ENCODE assay signal across 1 cellular context in the genomic region with DNA sequence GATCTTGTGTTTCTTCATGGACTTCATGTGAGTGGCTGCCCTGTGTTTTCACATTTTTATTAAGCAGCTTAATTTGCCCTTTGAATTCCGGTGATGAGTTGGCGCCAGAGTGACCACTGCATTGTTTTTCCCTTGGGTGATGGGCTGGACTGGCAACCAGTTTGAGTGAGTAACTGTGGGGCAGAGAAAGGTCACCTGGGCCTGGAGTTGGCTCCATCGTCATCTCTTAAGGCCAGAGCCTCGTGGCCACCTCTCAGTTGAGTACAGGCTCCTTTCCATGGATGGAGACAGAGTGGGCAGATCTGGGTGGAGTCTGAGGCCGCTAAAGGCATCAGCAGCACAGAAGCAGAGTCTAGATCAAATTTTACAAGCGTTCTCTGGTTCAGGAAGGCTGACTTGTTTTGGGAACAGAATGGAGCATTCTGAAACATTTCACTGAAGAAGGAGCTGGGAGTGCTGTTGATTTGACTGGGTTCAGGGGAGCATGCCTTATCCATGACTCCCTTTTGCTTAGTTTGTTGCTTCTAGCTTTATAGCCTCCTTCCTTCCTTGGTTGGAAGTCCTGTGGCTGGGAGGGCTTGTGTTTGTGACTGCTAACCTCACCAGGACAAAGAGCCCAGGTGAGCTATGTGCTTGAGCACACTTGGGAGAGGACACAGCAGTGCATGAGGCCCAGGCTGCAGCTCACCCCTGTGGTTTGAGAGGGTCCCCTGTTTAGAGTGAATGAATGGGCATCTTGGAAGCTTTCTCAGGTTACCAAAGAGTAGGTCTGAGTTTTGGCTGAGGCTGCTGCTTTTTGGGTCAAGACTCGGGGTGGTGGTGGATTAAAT.
TF ChIP-seq lines count a peak whose summit lies in the region.

No MANE protein-coding gene starts in this region.

TF ChIP-seq in IMR-90, 13 proteins besides CTCF, POLR2A, EP300 and RAD21:
- TF ChIP-seq SMC3 (IDR thresholded peaks at IDR 0.05; ENCODE audit: low read depth, low read length) (no peak), NFE2L2 (IDR thresholded peaks at IDR 0.05; ENCODE audit: low read depth, low read length) (no peak), MAFK (IDR thresholded peaks at IDR 0.05; ENCODE audit: low read depth, low read length) (no peak), FOS (IDR thresholded peaks at IDR 0.05; ENCODE audit: low read depth, low read length) (no peak)
- TF ChIP-seq, protein P1, sequence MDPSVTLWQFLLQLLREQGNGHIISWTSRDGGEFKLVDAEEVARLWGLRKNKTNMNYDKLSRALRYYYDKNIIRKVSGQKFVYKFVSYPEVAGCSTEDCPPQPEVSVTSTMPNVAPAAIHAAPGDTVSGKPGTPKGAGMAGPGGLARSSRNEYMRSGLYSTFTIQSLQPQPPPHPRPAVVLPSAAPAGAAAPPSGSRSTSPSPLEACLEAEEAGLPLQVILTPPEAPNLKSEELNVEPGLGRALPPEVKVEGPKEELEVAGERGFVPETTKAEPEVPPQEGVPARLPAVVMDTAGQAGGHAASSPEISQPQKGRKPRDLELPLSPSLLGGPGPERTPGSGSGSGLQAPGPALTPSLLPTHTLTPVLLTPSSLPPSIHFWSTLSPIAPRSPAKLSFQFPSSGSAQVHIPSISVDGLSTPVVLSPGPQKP (IDR thresholded peaks at IDR 0.05; ENCODE audit: borderline replicate concordance, low read depth, low read length): no peak
TF ChIP-seq in IMR-90: peak in this region for 0.
